8 cellular contexts compared by ENCODE assay signal in genomic region chr10:11875499-11876281, GRCh38. TPM values are rescaled to one million over a fixed set of nuclear protein-coding genes. Genes with fewer than 3 reads are reported as not detected.
DNase-seq lines count a peak whose midpoint lies in the region; ATAC-seq, FAIRE-seq and TF ChIP-seq lines count a peak whose summit lies in the region.

No MANE protein-coding gene starts in this region.

- WGBS in adipose tissue, 3 donors = 48 to 65% (median 64%) methylated on average over 15 to 17 of the region's 17 CpGs
- WGBS in sigmoid colon, 2 donors = 29 to 68% methylated on average over 17 of the region's 17 CpGs

- H3K4me1 ChIP-seq in sigmoid colon = peaks cover 0 to 16% (median 8%) of the 10 kb centered on the region in 4 donors

- intact Hi-C loops in left ventricle myocardium superior (cut with micrococcal nuclease) = no loop called here
- intact Hi-C loops in sigmoid colon (cut with DNase I) = no loop called here

- no peak for TF ChIP-seq EP300 in sigmoid colon (IDR thresholded peaks at IDR 0.05)

- H3K36me3 ChIP-seq in sigmoid colon = no peaks in the 10 kb centered on the region

- peaks cover 0 to 6% (median under 1%) of the 10 kb centered on the region in 3 donors for H3K27me3 ChIP-seq in sigmoid colon

- no peaks in the 10 kb centered on the region for H3K9me3 ChIP-seq in sigmoid colon

- DNase-seq in GM04503 (ENCODE audit: low read depth) (peak; percentile 86), left ventricle myocardium superior (peak; percentile 86), sigmoid colon (peak; percentile 83), NCI-H748 treated with DMSO at 0.1 percent for 48 hours (lab: John Stamatoyannopoulos, UW) (no peak), GM19239 (ENCODE audit: insufficient read length, low spot score) (no peak)

- ATAC-seq in left ventricle myocardium superior (peak; percentile 92), GM21619 (IDR thresholded peaks at IDR 0.05; ENCODE audit: unreplicated experiment) (no peak), GM18498 (IDR thresholded peaks at IDR 0.05; ENCODE audit: unreplicated experiment) (no peak)

- TF ChIP-seq CTCF in sigmoid colon (IDR thresholded peaks at IDR 0.05) = no peak

- H3K27ac ChIP-seq in adipose tissue (ENCODE audit: low read depth, low read length) (peak overlapping the region; percentile 35), sigmoid colon (peak overlapping the region in 1 of 4 donors; percentile 52)

- H3K4me3 ChIP-seq in sigmoid colon = no peak overlapping the region

- FAIRE-seq in GM19239 (lab: Jason Lieb, UNC) = no peak

- TF ChIP-seq POLR2A in sigmoid colon (IDR thresholded peaks at IDR 0.05) = no peak

RNA-seq across cellular contexts. Expression of gene PROSER2, which starts 52.5 kb away (rescaled TPM):
- 1 to 10 TPM; 2.8 to 5.6 (median 4.2) TPM for polyA plus RNA-seq in adipose tissue
- total RNA-seq in left ventricle myocardium superior = 1.1 TPM
- 1 to 10 TPM in 3 of 4 donors, under 1 TPM in 1; 0.71 to 2.5 (median 1.6) TPM for total RNA-seq in sigmoid colon
- polyA plus RNA-seq in sigmoid colon = 1 to 10 TPM in 2 of 3 donors, under 1 TPM in 1; 0.60 to 2.8 (median 2.3) TPM

Comparison
In these comparisons a context has a peak if more than half of its experiments do, and no peak if none do; other contexts are left out.
1. DNase-seq: peak in GM04503 (single experiment), left ventricle myocardium superior (single experiment) and sigmoid colon (single experiment); none in NCI-H748 treated with DMSO at 0.1 percent for 48 hours (single experiment) and GM19239 (single experiment).